29 cellular contexts compared by ENCODE assay signal in genomic region chr12:121828826-121829225, GRCh38. TPM values are rescaled to one million over a fixed set of nuclear protein-coding genes. Genes with fewer than 3 reads are reported as not detected.
A peak's percentile ranks its signal among the peaks of the same experiment; 100 is the strongest.
DNase-seq lines count a peak whose midpoint lies in the region; ATAC-seq and TF ChIP-seq lines count a peak whose summit lies in the region.
"Had no signal": no experiment of that assay in that cellular context is flagged by ENCODE, and none has a peak within 500 bp of the region (broad histone marks: within the 10 kb centered on the region; RNA-seq: fewer than 3 reads in every experiment).

No MANE protein-coding gene starts in this region.

- peak overlapping the region; percentile 75 for H3K27ac Mint-ChIP-seq in activated T-cell treated with anti-CD3 and anti-CD28 coated beads, Interleukin-2, amount 50 U/mL, for 72 hours
- H3K27ac Mint-ChIP-seq in HFFc6: peak overlapping the region; percentile 34
- H3K27ac Mint-ChIP-seq in dendritic cell treated with granulocyte-macrophage colony-stimulating factor and Interleukin-4, amounts not matched to agents 40 ng/mL and 50 ng/mL, for 4 days: peak overlapping the region; percentile 39
- H3K27ac Mint-ChIP-seq in stimulated activated effector memory CD8-positive, alpha-beta T cell treated with anti-CD3 and anti-CD28 coated beads, Interleukin-12 subunit alpha, Interleukin-12 subunit beta, amount 100 ng/mL, for 72 hours: peak overlapping the region; percentile 95
- H3K27ac Mint-ChIP-seq in GM23338: no peak overlapping the region; the same call in 1 of the 2 replicates
- H3K27ac Mint-ChIP-seq: memory B cell had no signal

- no peaks in the 10 kb centered on the region for H3K27me3 Mint-ChIP-seq in activated T-cell treated with anti-CD3 and anti-CD28 coated beads, Interleukin-2, amount 50 U/mL, for 72 hours (ENCODE audit: low read depth)
- H3K27me3 Mint-ChIP-seq in HFFc6 (ENCODE audit: insufficient read depth) (peaks cover 9% of the 10 kb centered on the region), GM23338 (ENCODE audit: insufficient read depth, low read depth, poor library complexity) (no peaks in the 10 kb centered on the region)
- H3K27me3 Mint-ChIP-seq in dendritic cell treated with granulocyte-macrophage colony-stimulating factor and Interleukin-4, amounts not matched to agents 40 ng/mL and 50 ng/mL, for 4 days: no peaks in the 10 kb centered on the region
- H3K27me3 Mint-ChIP-seq: activated naive CD4-positive, alpha-beta T cell treated with anti-CD3 and anti-CD28 coated beads, Interleukin-2, amount 10 ng/mL, durations not matched to agents 7 days and 5 days; memory B cell had no signal

- no peak overlapping the region for H3K4me3 Mint-ChIP-seq in activated T-cell treated with anti-CD3 and anti-CD28 coated beads, Interleukin-2, amount 50 U/mL, for 72 hours
- no peak overlapping the region for H3K4me3 Mint-ChIP-seq in HFFc6
- no peak overlapping the region for H3K4me3 Mint-ChIP-seq in dendritic cell treated with granulocyte-macrophage colony-stimulating factor and Interleukin-4, amounts not matched to agents 40 ng/mL and 50 ng/mL, for 4 days
- no peak overlapping the region for H3K4me3 Mint-ChIP-seq in stimulated activated effector memory CD8-positive, alpha-beta T cell treated with anti-CD3 and anti-CD28 coated beads, Interleukin-12 subunit alpha, Interleukin-12 subunit beta, amount 100 ng/mL, for 72 hours
- H3K4me3 Mint-ChIP-seq in GM23338: no peak overlapping the region
- H3K4me3 Mint-ChIP-seq: activated naive CD4-positive, alpha-beta T cell treated with anti-CD3 and anti-CD28 coated beads, Interleukin-2, amount 10 ng/mL, durations not matched to agents 7 days and 5 days; activated T-cell treated with anti-CD3 and anti-CD28 coated beads, Interleukin-2, amount 50 U/mL, for 4 hours; memory B cell had no signal

- H2AFZ ChIP-seq in hepatocyte (no peak overlapping the region), GM23338 (no peak overlapping the region)

- H3K4me2 ChIP-seq in hepatocyte (no peak overlapping the region), GM23338 (no peak overlapping the region)

- H3K27me3 ChIP-seq in hepatocyte (no peaks in the 10 kb centered on the region), GM23338 (ENCODE audit: insufficient read depth) (no peaks in the 10 kb centered on the region)
- H3K27me3 ChIP-seq: BE2C, MG63, SJCRH30, thyroid gland, vagina had no signal

- ATAC-seq in activated T-cell treated with anti-CD3 and anti-CD28 coated beads, Interleukin-2, amount 50 U/mL, for 72 hours (replicated peaks in 1 of 2): no peak
- no peak for ATAC-seq in stimulated activated effector memory CD8-positive, alpha-beta T cell treated with anti-CD3 and anti-CD28 coated beads, Interleukin-12 subunit alpha, Interleukin-12 subunit beta, amount 100 ng/mL, for 72 hours
- ATAC-seq in HG03565 (IDR thresholded peaks at IDR 0.05; ENCODE audit: unreplicated experiment) (no peak), GM23338 (no peak)
- ATAC-seq: activated T-cell treated with anti-CD3 and anti-CD28 coated beads, Interleukin-2, amount 50 U/mL, for 4 hours; stimulated activated naive CD8-positive, alpha-beta T cell treated with anti-CD3 and anti-CD28 coated beads, Interleukin-15, Interleukin-2, amounts not matched to agents 100 U/mL and 50 U/mL, for 24 hours had no signal

- intact Hi-C loops in dendritic cell treated with granulocyte-macrophage colony-stimulating factor and Interleukin-4, amounts not matched to agents 40 ng/mL and 50 ng/mL, for 4 days (cut with micrococcal nuclease): no loop called here

- H3K9me2 ChIP-seq in hepatocyte (replicated peaks; ENCODE audit: insufficient read depth) (no peaks in the 10 kb centered on the region), GM23338 (ENCODE audit: insufficient read depth) (no peaks in the 10 kb centered on the region)

- H3K4me1 ChIP-seq in hepatocyte (ENCODE audit: insufficient read depth) (no peaks in the 10 kb centered on the region), GM23338 (ENCODE audit: insufficient read depth) (no peaks in the 10 kb centered on the region)
- H3K4me1 ChIP-seq: BE2C, SJCRH30, thyroid gland, vagina had no signal

- peaks cover 0 to 34% of the 10 kb centered on the region in 2 donors for H3K36me3 Mint-ChIP-seq in activated T-cell treated with anti-CD3 and anti-CD28 coated beads, Interleukin-2, amount 50 U/mL, for 72 hours (ENCODE audit: insufficient read depth in 2 of 2)
- peaks cover 38% of the 10 kb centered on the region for H3K36me3 Mint-ChIP-seq in HFFc6 (ENCODE audit: low read depth)
- H3K36me3 Mint-ChIP-seq in dendritic cell treated with granulocyte-macrophage colony-stimulating factor and Interleukin-4, amounts not matched to agents 40 ng/mL and 50 ng/mL, for 4 days (ENCODE audit: low read depth): peaks cover 90% of the 10 kb centered on the region
- peaks cover 95% of the 10 kb centered on the region for H3K36me3 Mint-ChIP-seq in stimulated activated effector memory CD8-positive, alpha-beta T cell treated with anti-CD3 and anti-CD28 coated beads, Interleukin-12 subunit alpha, Interleukin-12 subunit beta, amount 100 ng/mL, for 72 hours
- peaks cover 57% of the 10 kb centered on the region for H3K36me3 Mint-ChIP-seq in GM23338 (ENCODE audit: low read depth)

- no peaks in the 10 kb centered on the region for H4K20me1 ChIP-seq in hepatocyte (ENCODE audit: insufficient read depth, poor library complexity, severe bottlenecking)
- H4K20me1 ChIP-seq in GM23338 (replicated peaks; ENCODE audit: insufficient read depth): no peaks in the 10 kb centered on the region

- TF ChIP-seq CTCF in HFFc6 (IDR thresholded peaks at IDR 0.05): no peak
- no peak for TF ChIP-seq CTCF in hepatocyte (IDR thresholded peaks at IDR 0.05; ENCODE audit: poor library complexity)
- no peak for TF ChIP-seq CTCF in GM23338 (conservative IDR thresholded peaks at IDR 0.05; ENCODE audit: low read depth in 2 of 2)

- no peak overlapping the region for H3K27ac ChIP-seq in hepatocyte
- no peak overlapping the region for H3K27ac ChIP-seq in GM23338 (ENCODE audit: low read depth)
- H3K27ac ChIP-seq: SJCRH30, thyroid gland, vagina had no signal

- H3K9me3 ChIP-seq in hepatocyte (ENCODE audit: low read depth): no peaks in the 10 kb centered on the region
- H3K9me3 ChIP-seq: BE2C, HAP-1, MG63, SJCRH30, thyroid gland, vagina had no signal

- H3K4me3 ChIP-seq in hepatocyte: no peak overlapping the region
- H3K4me3 ChIP-seq in GM23338: no peak overlapping the region
- H3K4me3 ChIP-seq: HAP-1, MG63, SJCRH30, thyroid gland, vagina had no signal

- H3K36me3 ChIP-seq in hepatocyte (replicated peaks; ENCODE audit: insufficient read depth, low read depth): no peaks in the 10 kb centered on the region
- H3K36me3 ChIP-seq in GM23338 (ENCODE audit: insufficient read depth): no peaks in the 10 kb centered on the region

- H3F3A ChIP-seq in GM23338 (replicated peaks; ENCODE audit: low read depth): peaks cover 3% of the 10 kb centered on the region; the same call in 1 of the 2 replicates

- H3K9me3 Mint-ChIP-seq in activated T-cell treated with anti-CD3 and anti-CD28 coated beads, Interleukin-2, amount 50 U/mL, for 72 hours: no peaks in the 10 kb centered on the region
- H3K9me3 Mint-ChIP-seq in HFFc6 (no peaks in the 10 kb centered on the region), GM23338 (no peaks in the 10 kb centered on the region)
- H3K9me3 Mint-ChIP-seq in dendritic cell treated with granulocyte-macrophage colony-stimulating factor and Interleukin-4, amounts not matched to agents 40 ng/mL and 50 ng/mL, for 4 days: no peaks in the 10 kb centered on the region
- H3K9me3 Mint-ChIP-seq in stimulated activated effector memory CD8-positive, alpha-beta T cell treated with anti-CD3 and anti-CD28 coated beads, Interleukin-12 subunit alpha, Interleukin-12 subunit beta, amount 100 ng/mL, for 72 hours: no peaks in the 10 kb centered on the region
- H3K9me3 Mint-ChIP-seq: activated naive CD4-positive, alpha-beta T cell treated with anti-CD3 and anti-CD28 coated beads, Interleukin-2, amount 10 ng/mL, durations not matched to agents 7 days and 5 days; activated T-cell treated with anti-CD3 and anti-CD28 coated beads, Interleukin-2, amount 50 U/mL, for 4 hours; memory B cell had no signal

- peaks cover 11% of the 10 kb centered on the region for H3K4me1 Mint-ChIP-seq in activated T-cell treated with anti-CD3 and anti-CD28 coated beads, Interleukin-2, amount 50 U/mL, for 72 hours (ENCODE audit: low read depth)
- H3K4me1 Mint-ChIP-seq in HFFc6 (ENCODE audit: low read depth) (no peaks in the 10 kb centered on the region), GM23338 (peaks cover 5% of the 10 kb centered on the region; the same call in 2 of the 3 replicates)
- H3K4me1 Mint-ChIP-seq in dendritic cell treated with granulocyte-macrophage colony-stimulating factor and Interleukin-4, amounts not matched to agents 40 ng/mL and 50 ng/mL, for 4 days (ENCODE audit: low read depth): peaks cover 28% of the 10 kb centered on the region
- H3K4me1 Mint-ChIP-seq in stimulated activated effector memory CD8-positive, alpha-beta T cell treated with anti-CD3 and anti-CD28 coated beads, Interleukin-12 subunit alpha, Interleukin-12 subunit beta, amount 100 ng/mL, for 72 hours: peaks cover 37% of the 10 kb centered on the region
- H3K4me1 Mint-ChIP-seq: activated naive CD4-positive, alpha-beta T cell treated with anti-CD3 and anti-CD28 coated beads, Interleukin-2, amount 10 ng/mL, durations not matched to agents 7 days and 5 days had no signal

- 97% methylated on average over 9 of the region's 9 CpGs for WGBS in hepatocyte (ENCODE audit: low lambda C conversion rate, missing lambda C conversion rate)

- H3K79me2 ChIP-seq in hepatocyte: no peaks in the 10 kb centered on the region
- no peaks in the 10 kb centered on the region for H3K79me2 ChIP-seq in GM23338 (replicated peaks; ENCODE audit: insufficient read depth)

- no peak for DNase-seq in activated T-cell treated with anti-CD3 and anti-CD28 coated beads, Interleukin-2, amount 50 U/mL, for 72 hours
- no peak for DNase-seq in activated T-cell treated with anti-CD3 and anti-CD28 coated beads, Interleukin-2, amount 50 U/mL, for 1 hour
- DNase-seq in HFFc6: no peak
- no peak for DNase-seq in stimulated activated effector memory CD8-positive, alpha-beta T cell treated with anti-CD3 and anti-CD28 coated beads, Interleukin-12 subunit alpha, Interleukin-12 subunit beta, amount 100 ng/mL, for 72 hours (ENCODE audit: low spot score in 2 of 2)
- DNase-seq in hepatocyte (ENCODE audit: low spot score): no peak
- DNase-seq in GM23338 (ENCODE audit: low spot score): no peak
- DNase-seq: activated CD4-positive, CD25-positive, alpha-beta regulatory T cell treated with anti-CD3 and anti-CD28 coated beads, Interleukin-2, amount 50 U/mL, for 72 hours; activated naive CD4-positive, alpha-beta T cell treated with anti-CD3 and anti-CD28 coated beads, Interleukin-2, amount 10 ng/mL, durations not matched to agents 7 days and 5 days; activated T-cell treated with anti-CD3 and anti-CD28 coated beads, Interleukin-2, amount 50 U/mL, for 4 hours; aorta; caudate nucleus; dermis blood vessel endothelial cell; GDM1; hypothalamus; KG1; MG63; NCI-H226; nucleus accumbens; SJCRH30; stimulated activated naive CD8-positive, alpha-beta T cell treated with anti-CD3 and anti-CD28 coated beads, Interleukin-15, Interleukin-2, amounts not matched to agents 100 U/mL and 50 U/mL, for 24 hours; thyroid gland had no signal

RNA-seq across cellular contexts. Expression of gene SETD1B, which starts 25.0 kb away (rescaled TPM):
- 10 to 100 TPM; 20.3 to 21.2 TPM for total RNA-seq in activated T-cell treated with anti-CD3 and anti-CD28 coated beads, Interleukin-2, amount 50 U/mL, for 72 hours
- 10 to 100 TPM; 18.5 to 22.0 (median 20.9) TPM for total RNA-seq in HFFc6 (2021; fragmentation: NEBNext Ultra II Directional; extraction: Animal tissue kit (Norgen Biotek cat#: 25700))
- 2.7 and 3.8 TPM in 2 replicates for total RNA-seq in hepatocyte
- polyA plus RNA-seq in hepatocyte (2.5 and 2.7 TPM in 2 replicates), GM23338 (2016; fragmentation: Nextera tagmentation; extraction: Ambion mirVana) (3.1 and 3.4 TPM in 2 replicates)
- 8.7 and 8.9 TPM in 2 replicates for total RNA-seq in GM23338 (2014; rRNA removed; shearing (Covaris generic))

RNA-seq across cellular contexts. Expression of gene HPD, which starts 29.8 kb away (rescaled TPM):
- not detected for total RNA-seq in activated T-cell treated with anti-CD3 and anti-CD28 coated beads, Interleukin-2, amount 50 U/mL, for 72 hours
- under 1 TPM in 4 of 6 experiments, not detected in 2; 0.14 to 0.25 (median 0.21) TPM for total RNA-seq in HFFc6 (2021; fragmentation: NEBNext Ultra II Directional; extraction: Animal tissue kit (Norgen Biotek cat#: 25700))
- total RNA-seq in hepatocyte: 35.8 and 39.2 TPM in 2 replicates
- polyA plus RNA-seq in hepatocyte (9.2 and 20.9 TPM in 2 replicates), GM23338 (2016; fragmentation: Nextera tagmentation; extraction: Ambion mirVana) (0.21 TPM in 1 of 2 replicates, not detected in the other)
- total RNA-seq in GM23338 (2014; rRNA removed; shearing (Covaris generic)): not detected in 2 replicates
- total RNA-seq: activated CD8-positive, alpha-beta memory T cell treated with anti-CD3 and anti-CD28 coated beads for 36 hours; dermis blood vessel endothelial cell; pulmonary artery endothelial cell; SJCRH30; vagina had no signal

RNA-seq across cellular contexts. Expression of gene RHOF, which starts 35.3 kb away (rescaled TPM):
- 100 to 1,000 TPM; 154 to 165 TPM for total RNA-seq in activated T-cell treated with anti-CD3 and anti-CD28 coated beads, Interleukin-2, amount 50 U/mL, for 72 hours
- total RNA-seq in HFFc6 (2021; fragmentation: NEBNext Ultra II Directional; extraction: Animal tissue kit (Norgen Biotek cat#: 25700)): 1 to 10 TPM; 3.2 to 4.2 (median 3.6) TPM
- 38.7 and 45.3 TPM in 2 replicates for total RNA-seq in hepatocyte
- polyA plus RNA-seq in hepatocyte (40.4 and 43.6 TPM in 2 replicates), GM23338 (2016; fragmentation: Nextera tagmentation; extraction: Ambion mirVana) (8.7 and 10.5 TPM in 2 replicates)
- total RNA-seq in GM23338 (2014; rRNA removed; shearing (Covaris generic)): 31.9 and 53.4 TPM in 2 replicates

RNA-seq across cellular contexts. Expression of gene PSMD9, which starts 59.8 kb away (rescaled TPM):
- total RNA-seq in activated T-cell treated with anti-CD3 and anti-CD28 coated beads, Interleukin-2, amount 50 U/mL, for 72 hours: 10 to 100 TPM; 56.9 to 85.7 TPM
- total RNA-seq in HFFc6 (2021; fragmentation: NEBNext Ultra II Directional; extraction: Animal tissue kit (Norgen Biotek cat#: 25700)): 10 to 100 TPM; 63.4 to 84.7 (median 75.1) TPM
- 61.4 and 106 TPM in 2 replicates for total RNA-seq in hepatocyte
- 105 and 114 TPM in 2 replicates for polyA plus RNA-seq in hepatocyte
- 36.3 and 48.2 TPM in 2 replicates for total RNA-seq in GM23338 (2014; rRNA removed; shearing (Covaris generic))
- 28.1 and 32.7 TPM in 2 replicates for polyA plus RNA-seq in GM23338 (2016; fragmentation: Nextera tagmentation; extraction: Ambion mirVana)

Comparison
In these comparisons a context has a peak if more than half of its experiments do, and no peak if none do; other contexts are left out.
1. RNA of gene HPD, which starts 29.8 kb away (total RNA-seq): 35.8 to 39.2 TPM in hepatocyte; 0.14 to 0.25 TPM in HFFc6, not detected in activated T-cell treated with anti-CD3 and anti-CD28 coated beads, Interleukin-2, amount 50 U/mL, for 72 hours and not detected in GM23338; every median in the first group is over 10 times any median in the second.